In the genomic region with DNA sequence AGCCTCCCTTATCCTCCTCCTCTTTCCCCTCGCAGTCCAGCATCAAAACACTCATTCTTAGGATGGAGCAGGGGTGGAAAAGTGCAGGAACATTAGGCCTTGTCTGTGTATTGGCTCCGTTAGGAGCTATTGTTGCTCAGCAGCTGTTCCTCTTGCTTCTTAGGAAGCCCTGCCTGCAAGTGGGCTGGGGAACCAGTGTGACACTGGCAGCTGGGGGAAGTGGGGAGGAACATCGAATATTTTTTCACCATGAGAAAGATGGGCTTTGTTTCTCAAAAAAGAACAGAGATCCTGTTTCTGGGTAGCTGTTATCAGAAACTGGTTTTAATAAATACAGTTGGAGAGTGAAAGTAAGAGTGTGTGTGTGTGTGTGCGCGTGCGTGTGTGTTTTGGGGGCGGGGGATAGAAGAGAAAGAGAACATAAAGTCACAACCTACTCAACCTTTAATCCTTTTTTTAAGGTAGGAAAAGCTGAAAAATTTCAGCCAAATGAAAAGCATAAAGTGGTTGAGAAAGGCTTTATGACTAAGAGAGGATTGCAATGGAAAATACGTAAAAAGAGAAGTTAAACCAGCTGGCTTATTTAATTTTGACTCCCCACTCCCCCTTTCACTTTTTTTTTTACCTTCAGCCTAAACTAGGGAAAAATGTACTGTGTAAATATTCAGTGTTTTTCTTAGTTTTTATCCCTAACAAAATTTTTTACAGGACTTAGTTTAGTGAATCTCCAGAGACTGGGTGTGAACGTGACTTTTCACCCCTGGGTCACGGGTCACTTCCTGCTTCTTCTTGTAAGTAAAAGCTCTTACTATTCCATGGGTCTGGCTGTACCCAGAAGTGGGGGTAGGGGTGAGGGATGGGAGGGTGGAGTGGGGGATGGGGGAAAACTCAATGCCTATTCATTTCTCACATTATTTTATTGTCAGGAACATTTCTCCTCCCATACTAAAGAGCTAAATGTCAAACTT, we compare ENCODE assay signal across 8 cellular contexts.
DNase-seq lines count a peak whose midpoint lies in the region; ATAC-seq and TF ChIP-seq lines count a peak whose summit lies in the region.

No MANE protein-coding gene starts in this region.

- no peaks in the 10 kb centered on the region for H3K9me3 ChIP-seq in uterus

- H3K4me3 Mint-ChIP-seq in activated T-helper 1 cell treated with anti-CD3 and anti-CD28 coated beads, Interleukin-12 subunit alpha, Interleukin-12 subunit beta, Interleukin-2, Interleukin-4 antibody, amounts not matched to agents 30 ng/mL and 10 ng/mL and 1 ng/mL, durations not matched to agents 14 hours and 24 hours and 36 hours = peak overlapping the region; percentile 77
- peak overlapping the region; percentile 19 for H3K4me3 Mint-ChIP-seq in progenitor cell of endocrine pancreas (ENCODE audit: low read depth)

- no peak for TF ChIP-seq POLR2A in uterus (IDR thresholded peaks at IDR 0.05)

- peak overlapping the region in 1 of 2 donors; percentile 16 for H3K4me3 ChIP-seq in uterus

- intact Hi-C loops in activated T-helper 1 cell treated with anti-CD3 and anti-CD28 coated beads, Interleukin-12 subunit alpha, Interleukin-12 subunit beta, Interleukin-2, Interleukin-4 antibody, amounts not matched to agents 30 ng/mL and 10 ng/mL and 1 ng/mL, durations not matched to agents 14 hours and 24 hours and 36 hours (cut with micrococcal nuclease) = loop anchor here (1.0 to 10.0 kb wide), 7 partner anchors 11 to 1279 kb away; no protein-coding TSS in a partner anchor
- intact Hi-C loops in uterus (cut with DNase I; ENCODE audit: low total_unique reads) = no loop called here

- H3K36me3 ChIP-seq in uterus = no peaks in the 10 kb centered on the region

- peak; percentile 27 for DNase-seq in NCI-H146 (lab: John Stamatoyannopoulos, UW)
- no peak for DNase-seq in NCI-H146 treated with DMSO at 0.1 percent for 48 hours (lab: John Stamatoyannopoulos, UW; ENCODE audit: unreplicated experiment)
- DNase-seq in NCI-H1092 treated with DMSO at 0.1 percent for 48 hours (lab: John Stamatoyannopoulos, UW) = peak; percentile 56
- DNase-seq in activated T-helper 1 cell treated with anti-CD3 and anti-CD28 coated beads, Interleukin-12 subunit alpha, Interleukin-12 subunit beta, Interleukin-2, Interleukin-4 antibody, amounts not matched to agents 30 ng/mL and 10 ng/mL and 1 ng/mL, durations not matched to agents 14 hours and 24 hours and 36 hours (ENCODE audit: low spot score) = peak; percentile 13
- DNase-seq in globus pallidus (ENCODE audit: low spot score) = peak; percentile 62
- DNase-seq in progenitor cell of endocrine pancreas (ENCODE audit: low spot score, unreplicated experiment) = no peak
- peak; percentile 75 to 85 for DNase-seq in uterus

- peaks cover 5 to 21% of the 10 kb centered on the region in 2 donors for H3K4me1 ChIP-seq in uterus

- TF ChIP-seq CTCF in progenitor cell of endocrine pancreas (IDR thresholded peaks at IDR 0.05; ENCODE audit: unreplicated experiment) (no peak), uterus (IDR thresholded peaks at IDR 0.05) (no peak)

- peaks cover 16% of the 10 kb centered on the region for H3K9me3 Mint-ChIP-seq in activated T-helper 1 cell treated with anti-CD3 and anti-CD28 coated beads, Interleukin-12 subunit alpha, Interleukin-12 subunit beta, Interleukin-2, Interleukin-4 antibody, amounts not matched to agents 30 ng/mL and 10 ng/mL and 1 ng/mL, durations not matched to agents 14 hours and 24 hours and 36 hours
- H3K9me3 Mint-ChIP-seq in progenitor cell of endocrine pancreas (ENCODE audit: low read depth) = no peaks in the 10 kb centered on the region

- ATAC-seq in GM18867 (IDR thresholded peaks at IDR 0.05; ENCODE audit: unreplicated experiment) = no peak

- no peaks in the 10 kb centered on the region for H3K27me3 Mint-ChIP-seq in activated T-helper 1 cell treated with anti-CD3 and anti-CD28 coated beads, Interleukin-12 subunit alpha, Interleukin-12 subunit beta, Interleukin-2, Interleukin-4 antibody, amounts not matched to agents 30 ng/mL and 10 ng/mL and 1 ng/mL, durations not matched to agents 14 hours and 24 hours and 36 hours (ENCODE audit: insufficient read depth)
- no peaks in the 10 kb centered on the region for H3K27me3 Mint-ChIP-seq in progenitor cell of endocrine pancreas

- H3K27me3 ChIP-seq in uterus = no peaks in the 10 kb centered on the region

- peak overlapping the region; percentile 93 for H3K27ac Mint-ChIP-seq in activated T-helper 1 cell treated with anti-CD3 and anti-CD28 coated beads, Interleukin-12 subunit alpha, Interleukin-12 subunit beta, Interleukin-2, Interleukin-4 antibody, amounts not matched to agents 30 ng/mL and 10 ng/mL and 1 ng/mL, durations not matched to agents 14 hours and 24 hours and 36 hours
- H3K27ac Mint-ChIP-seq in progenitor cell of endocrine pancreas = peak overlapping the region; percentile 83

- H3K27ac ChIP-seq in uterus = peak overlapping the region; percentile 84 to 87

- H3K4me1 Mint-ChIP-seq in activated T-helper 1 cell treated with anti-CD3 and anti-CD28 coated beads, Interleukin-12 subunit alpha, Interleukin-12 subunit beta, Interleukin-2, Interleukin-4 antibody, amounts not matched to agents 30 ng/mL and 10 ng/mL and 1 ng/mL, durations not matched to agents 14 hours and 24 hours and 36 hours (ENCODE audit: low read depth) = peaks cover 47% of the 10 kb centered on the region
- H3K4me1 Mint-ChIP-seq in progenitor cell of endocrine pancreas (ENCODE audit: low read depth) = peaks cover 45% of the 10 kb centered on the region

- H3K36me3 Mint-ChIP-seq in activated T-helper 1 cell treated with anti-CD3 and anti-CD28 coated beads, Interleukin-12 subunit alpha, Interleukin-12 subunit beta, Interleukin-2, Interleukin-4 antibody, amounts not matched to agents 30 ng/mL and 10 ng/mL and 1 ng/mL, durations not matched to agents 14 hours and 24 hours and 36 hours (ENCODE audit: low read depth) = peaks cover 5% of the 10 kb centered on the region
- H3K36me3 Mint-ChIP-seq in progenitor cell of endocrine pancreas (ENCODE audit: insufficient read depth) = no peaks in the 10 kb centered on the region

Comparison
In these comparisons a context has a peak if more than half of its experiments do, and no peak if none do; other contexts are left out.
1. DNase-seq: peak in NCI-H146 (single experiment), NCI-H1092 treated with DMSO at 0.1 percent for 48 hours (single experiment), activated T-helper 1 cell treated with anti-CD3 and anti-CD28 coated beads, Interleukin-12 subunit alpha, Interleukin-12 subunit beta, Interleukin-2, Interleukin-4 antibody, amounts not matched to agents 30 ng/mL and 10 ng/mL and 1 ng/mL, durations not matched to agents 14 hours and 24 hours and 36 hours (single experiment), globus pallidus (single experiment) and uterus (2 of 2); none in NCI-H146 treated with DMSO at 0.1 percent for 48 hours (single experiment) and progenitor cell of endocrine pancreas (single experiment).